Comparison of ENCODE assay signal across 13 cellular contexts in the genomic region with DNA sequence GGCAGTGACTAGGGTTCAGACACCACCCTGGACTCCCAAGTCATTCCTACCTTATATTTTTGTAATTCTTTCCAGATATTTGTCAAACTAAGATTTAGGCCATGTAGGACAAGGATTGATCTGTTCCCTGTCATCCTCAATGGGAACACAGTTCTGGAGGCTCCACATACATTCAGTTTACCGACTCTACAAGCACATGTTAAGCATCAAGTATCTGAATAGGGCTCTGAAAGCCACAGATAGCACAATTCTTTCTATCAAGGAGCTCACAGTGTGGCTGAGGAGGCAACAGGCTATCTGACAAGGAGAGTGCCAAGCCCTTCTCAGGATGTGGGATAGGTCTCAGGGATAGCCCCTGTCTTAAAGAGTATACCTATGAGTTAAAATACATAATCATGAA. TPM values are rescaled to one million over a fixed set of nuclear protein-coding genes. Genes with fewer than 3 reads are reported as not detected.
DNase-seq lines count a peak whose midpoint lies in the region; TF ChIP-seq lines count a peak whose summit lies in the region.
"Had no signal": no experiment of that assay in that cellular context is flagged by ENCODE, and none has a peak within 500 bp of the region (broad histone marks: within the 10 kb centered on the region; RNA-seq: fewer than 3 reads in every experiment).

No MANE protein-coding gene starts in this region.

- H3K9ac ChIP-seq in GM23248, result peak overlapping the region; percentile 59; the same call in 1 of the 2 replicates

- intact Hi-C loops in PC-9 (cut with micrococcal nuclease; ENCODE audit: unreplicated experiment), result no loop called here
- intact Hi-C loops in prostate gland (cut with DNase I), result no loop called here

- POLR2A ChIA-PET in PC-9 (lab: Charles Lee; ENCODE audit: unreplicated experiment), result no interaction called here

- no peak overlapping the region for H2AFZ ChIP-seq in GM23248
- no peak overlapping the region for H2AFZ ChIP-seq in PC-9
- no peak overlapping the region for H2AFZ ChIP-seq in hepatocyte

- H3K27me3 Mint-ChIP-seq in chondrocyte (ENCODE audit: low read depth), result no peaks in the 10 kb centered on the region

- H4K20me1 ChIP-seq in GM23248 (ENCODE audit: insufficient read depth), result no peaks in the 10 kb centered on the region
- H4K20me1 ChIP-seq in PC-9 (ENCODE audit: insufficient read depth), result no peaks in the 10 kb centered on the region
- H4K20me1 ChIP-seq in hepatocyte (ENCODE audit: insufficient read depth, poor library complexity, severe bottlenecking), result no peaks in the 10 kb centered on the region

- H3K9me2 ChIP-seq in GM23248 (ENCODE audit: insufficient read depth) (no peaks in the 10 kb centered on the region), PC-9 (ENCODE audit: insufficient read depth) (no peaks in the 10 kb centered on the region), hepatocyte (replicated peaks; ENCODE audit: insufficient read depth) (no peaks in the 10 kb centered on the region)

- H3K4me2 ChIP-seq in GM23248 (ENCODE audit: unreplicated experiment) (no peak overlapping the region), PC-9 (no peak overlapping the region), hepatocyte (no peak overlapping the region)

- peak overlapping the region; percentile 46 for H3K27ac Mint-ChIP-seq in chondrocyte (ENCODE audit: unreplicated experiment)
- H3K27ac Mint-ChIP-seq: T-cell had no signal

- no peaks in the 10 kb centered on the region for H3K27me3 ChIP-seq in GM23248 (replicated peaks; ENCODE audit: insufficient read depth)
- H3K27me3 ChIP-seq in PC-9 (ENCODE audit: insufficient read depth, low read depth), result no peaks in the 10 kb centered on the region
- no peaks in the 10 kb centered on the region for H3K27me3 ChIP-seq in neutrophil
- H3K27me3 ChIP-seq in prostate gland (replicated peaks; ENCODE audit: insufficient read depth), result no peaks in the 10 kb centered on the region
- no peaks in the 10 kb centered on the region for H3K27me3 ChIP-seq in hepatocyte

- peaks cover 57% of the 10 kb centered on the region for H3K4me1 Mint-ChIP-seq in chondrocyte (ENCODE audit: low read depth)
- H3K4me1 Mint-ChIP-seq: T-cell had no signal

- no peak for DNase-seq in GM23248
- DNase-seq in PC-9, result no peak
- no peak for DNase-seq in chondrocyte (ENCODE audit: low spot score)
- DNase-seq in prostate gland (ENCODE audit: low spot score), result no peak
- no peak for DNase-seq in cerebellum (ENCODE audit: low spot score)
- no peak for DNase-seq in hepatocyte (ENCODE audit: low spot score)
- DNase-seq in mesenteric fat pad (ENCODE audit: low spot score), result no peak
- DNase-seq: EL, NCI-H1436, NCI-H2029 treated with DMSO at 0.1 percent for 48 hours, NCI-H510A, T-cell had no signal

- H3K79me2 ChIP-seq in GM23248 (ENCODE audit: insufficient read depth), result no peaks in the 10 kb centered on the region
- no peaks in the 10 kb centered on the region for H3K79me2 ChIP-seq in PC-9 (ENCODE audit: low read depth)
- H3K79me2 ChIP-seq in hepatocyte, result no peaks in the 10 kb centered on the region

- H3K4me3 ChIP-seq in GM23248 (no peak overlapping the region), PC-9 (no peak overlapping the region), neutrophil (ENCODE audit: low read depth in 1 of 2, low read length in 1 of 2) (no peak overlapping the region), prostate gland (no peak overlapping the region), hepatocyte (no peak overlapping the region)

- 96 to 100% methylated on average over 1 of the region's 1 CpG for WGBS in GM23248 (ENCODE audit: low coverage in 1 of 2, low lambda C conversion rate in 2 of 2, missing lambda C conversion rate in 2 of 2), 2 experiments
- 100% methylated on average over 1 of the region's 1 CpG for WGBS in prostate gland
- WGBS in hepatocyte (ENCODE audit: low lambda C conversion rate, missing lambda C conversion rate), result 97% methylated on average over 1 of the region's 1 CpG

- no peaks in the 10 kb centered on the region for H3K36me3 Mint-ChIP-seq in chondrocyte (ENCODE audit: low read depth)
- H3K36me3 Mint-ChIP-seq: T-cell had no signal

- peak overlapping the region; percentile 93 for H3K27ac ChIP-seq in GM23248
- peak overlapping the region; percentile 99 for H3K27ac ChIP-seq in PC-9
- H3K27ac ChIP-seq in neutrophil, result peak overlapping the region; percentile 93
- no peak overlapping the region for H3K27ac ChIP-seq in prostate gland
- H3K27ac ChIP-seq in hepatocyte, result no peak overlapping the region

- H3K9me3 ChIP-seq in GM23248 (ENCODE audit: low read depth), result no peaks in the 10 kb centered on the region
- H3K9me3 ChIP-seq in PC-9 (ENCODE audit: insufficient read depth, low read depth), result peaks cover 4% of the 10 kb centered on the region; the same call in 1 of the 2 replicates
- no peaks in the 10 kb centered on the region for H3K9me3 ChIP-seq in neutrophil
- H3K9me3 ChIP-seq in prostate gland, result no peaks in the 10 kb centered on the region
- H3K9me3 ChIP-seq in hepatocyte (ENCODE audit: low read depth), result no peaks in the 10 kb centered on the region

- H3F3A ChIP-seq in GM23248 (ENCODE audit: insufficient read depth) (peaks cover 53% of the 10 kb centered on the region), PC-9 (ENCODE audit: insufficient read depth, low read depth) (peaks cover 35% of the 10 kb centered on the region)

- in situ Hi-C loops in GM23248 (cut with MboI), result no loop called here

- no peak overlapping the region for H3K4me3 Mint-ChIP-seq in chondrocyte (ENCODE audit: unreplicated experiment)
- H3K4me3 Mint-ChIP-seq: T-cell had no signal

- no peak for TF ChIP-seq POLR2A in prostate gland (IDR thresholded peaks at IDR 0.05)

- BruUV-seq in PC-9 (replicated peaks; lab: Mats Ljungman, UMichigan), result no TSS peak

- CTCF ChIA-PET in PC-9 (lab: Charles Lee), result no interaction called here

- TF ChIP-seq CTCF in PC-9 (conservative IDR thresholded peaks at IDR 0.05), result no peak
- TF ChIP-seq CTCF in chondrocyte (IDR thresholded peaks at IDR 0.05), result no peak
- TF ChIP-seq CTCF in neutrophil (IDR thresholded peaks at IDR 0.05), result no peak
- no peak for TF ChIP-seq CTCF in prostate gland (IDR thresholded peaks at IDR 0.05)
- TF ChIP-seq CTCF in hepatocyte (IDR thresholded peaks at IDR 0.05; ENCODE audit: poor library complexity), result no peak

- no peaks in the 10 kb centered on the region for H3K9me3 Mint-ChIP-seq in chondrocyte (ENCODE audit: low read depth)

- H3K4me1 ChIP-seq in GM23248 (ENCODE audit: insufficient read depth) (peaks cover 62% of the 10 kb centered on the region), PC-9 (replicated peaks; ENCODE audit: insufficient read depth) (peaks cover 43% of the 10 kb centered on the region), neutrophil (ENCODE audit: control insufficient read depth in 1 of 2, insufficient read depth in 1 of 2, low read depth in 1 of 2, low read length in 1 of 2) (peaks cover 85 to 89% of the 10 kb centered on the region in 2 experiments), prostate gland (replicated peaks) (no peaks in the 10 kb centered on the region), hepatocyte (ENCODE audit: insufficient read depth) (no peaks in the 10 kb centered on the region)

- H3K36me3 ChIP-seq in GM23248 (ENCODE audit: low read depth), result no peaks in the 10 kb centered on the region
- no peaks in the 10 kb centered on the region for H3K36me3 ChIP-seq in PC-9 (ENCODE audit: low read depth)
- no peaks in the 10 kb centered on the region for H3K36me3 ChIP-seq in neutrophil
- no peaks in the 10 kb centered on the region for H3K36me3 ChIP-seq in prostate gland
- H3K36me3 ChIP-seq in hepatocyte (replicated peaks; ENCODE audit: insufficient read depth, low read depth), result no peaks in the 10 kb centered on the region

RNA-seq across cellular contexts. Expression of gene CXCL8, which starts 37.0 kb away (rescaled TPM):
- total RNA-seq in GM23248 (2014; rRNA removed; shearing (Covaris generic)), result 20.0 TPM in 2 replicates
- polyA plus RNA-seq in GM23248 (2016; fragmentation: Nextera tagmentation; extraction: Ambion mirVana) (15.5 and 15.9 TPM in 2 replicates), hepatocyte (21.6 and 35.0 TPM in 2 replicates)
- total RNA-seq in PC-9 (2021) (0.35 and 0.38 TPM in 2 replicates), chondrocyte (0.27 to 0.48 TPM (median 0.46 TPM) in 3 replicates), prostate gland (10 to 100 TPM in 1 of 2 donors, not detected in 1; 15.2 TPM), cerebellum (2.0 TPM), hepatocyte (32.5 and 43.9 TPM in 2 replicates), mesenteric fat pad (31.5 TPM)

Comparison
In these comparisons a context has a peak if more than half of its experiments do, and no peak if none do; other contexts are left out.
1. H3K27ac ChIP-seq: peak in GM23248 (single experiment), PC-9 (single experiment) and neutrophil (single experiment); none in prostate gland (0 of 2) and hepatocyte (single experiment).